In genomic region chr15:30625436-30626193, GRCh38 we compare ENCODE assay signal across 8 cellular contexts.
DNase-seq lines count a peak whose midpoint lies in the region; ATAC-seq, FAIRE-seq and TF ChIP-seq lines count a peak whose summit lies in the region.
"Not testable (repeated sequence)": the region's sequence is repeated elsewhere in the genome, so short reads cannot be mapped to it uniquely, and the experiment has no call there.

TSS of gene ARHGAP11B (plus strand) at chr15:30626128.

- peak within 1 kb of the TSS; percentile 65 to 94 (median 91) for H3K27ac ChIP-seq in esophagus squamous epithelium

- TF ChIP-seq CTCF in esophagus squamous epithelium (IDR thresholded peaks at IDR 0.05) = peak in 1 of 6 experiments; percentile 14

- H3K36me3 ChIP-seq in esophagus squamous epithelium = not testable (repeated sequence)

- DNase-seq in AG08395 (ENCODE audit: low spot score) (peak; percentile 77), RCC 7860 (ENCODE audit: low spot score) (peak; percentile 89), mesenteric fat pad (ENCODE audit: low spot score) (peak; percentile 92)
- peak; percentile 85 for DNase-seq in activated T-helper 9 cell treated with anti-CD3 and anti-CD28 coated beads, Interleukin-2, amount 50 U/mL, for 16 hours (ENCODE audit: low read depth)
- not testable (repeated sequence) for DNase-seq in esophagus squamous epithelium (lab: John Stamatoyannopoulos, UW)
- peak; percentile 92 for DNase-seq in stimulated activated CD4-positive, alpha-beta T cell treated with anti-CD3 and anti-CD28 coated beads, Interleukin-4, amount 100 ng/mL, for 1 hour

- H3K9me3 ChIP-seq in esophagus squamous epithelium = not testable (repeated sequence)

- peak; percentile 93 for ATAC-seq in GM18909 (IDR thresholded peaks at IDR 0.05; ENCODE audit: poor library complexity, unreplicated experiment)
- peak; percentile 91 for ATAC-seq in HG03025 (IDR thresholded peaks at IDR 0.05; ENCODE audit: low FRiP score, unreplicated experiment)

- 0% methylated on average over 19 of the region's 35 CpGs; no CpG with 5 or more reads in 1 of the 2 donors for WGBS in esophagus squamous epithelium, 2 donors

- peak in 2 of 4 donors; percentile 6 to 38 for TF ChIP-seq POLR2A in esophagus squamous epithelium (IDR thresholded peaks at IDR 0.05)

- intact Hi-C loops in esophagus squamous epithelium (cut with DNase I) = not testable (repeated sequence)

- H3K4me1 ChIP-seq in esophagus squamous epithelium = peaks cover 0 to 22% (median 0%) of the 10 kb centered on the region in 3 donors

- H3K27me3 ChIP-seq in esophagus squamous epithelium = not testable (repeated sequence)

- peak; percentile 75 for FAIRE-seq in RCC 7860 (lab: Jason Lieb, UNC)

- peak within 1 kb of the TSS; percentile 35 to 77 (median 62) for H3K4me3 ChIP-seq in esophagus squamous epithelium
